ENCODE assay signal across 23 cellular contexts in the genomic region with DNA sequence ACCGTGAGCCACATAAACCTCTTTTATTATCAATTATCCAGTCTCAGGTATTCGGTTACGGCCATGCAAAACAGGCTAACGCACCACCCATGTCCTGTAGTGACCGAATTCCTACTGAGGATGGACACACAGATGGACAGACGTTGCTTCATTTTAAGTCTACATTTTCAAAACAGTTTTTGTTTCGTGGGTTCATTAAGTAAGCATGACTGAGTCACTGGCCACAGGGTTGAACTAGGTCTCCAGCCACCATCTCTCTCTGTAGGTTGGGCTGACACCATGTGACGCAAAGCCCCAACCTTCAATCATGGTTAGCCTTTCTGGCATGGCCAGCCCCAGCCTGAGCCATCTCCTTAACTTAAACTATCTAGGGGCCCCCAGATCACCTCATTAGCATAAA.
DNase-seq lines count a peak whose midpoint lies in the region; ATAC-seq, FAIRE-seq and TF ChIP-seq lines count a peak whose summit lies in the region.
"Had no signal": no experiment of that assay in that cellular context is flagged by ENCODE, and none has a peak within 500 bp of the region (broad histone marks: within the 10 kb centered on the region; RNA-seq: fewer than 3 reads in every experiment).

No MANE protein-coding gene starts in this region.

- peaks cover 9% of the 10 kb centered on the region for H3K27me3 Mint-ChIP-seq in astrocyte (ENCODE audit: low read depth, unreplicated experiment)
- H3K27me3 Mint-ChIP-seq: activated naive CD4-positive, alpha-beta T cell treated with anti-CD3 and anti-CD28 coated beads, Interleukin-2, amount 50 U/mL, for 24 hours had no signal

- H3F3A ChIP-seq in GM23248 (ENCODE audit: insufficient read depth): no peaks in the 10 kb centered on the region

- H3K27me3 ChIP-seq in AG04450 (ENCODE audit: control insufficient read depth, insufficient read depth, low read length): peaks cover 43% of the 10 kb centered on the region
- H3K27me3 ChIP-seq in GM23248 (replicated peaks; ENCODE audit: insufficient read depth): no peaks in the 10 kb centered on the region
- peaks cover 9% of the 10 kb centered on the region for H3K27me3 ChIP-seq in astrocyte (ENCODE audit: insufficient read depth, low read length)
- peaks cover 14% of the 10 kb centered on the region for H3K27me3 ChIP-seq in kidney epithelial cell (ENCODE audit: control insufficient read depth, insufficient read depth, low read length)

- H3K4me3 ChIP-seq in AG04450 (ENCODE audit: low read depth, low read length): no peak overlapping the region
- H3K4me3 ChIP-seq in GM23248: no peak overlapping the region
- H3K4me3 ChIP-seq in astrocyte (ENCODE audit: insufficient read depth, low read depth, low read length): no peak overlapping the region
- H3K4me3 ChIP-seq in kidney epithelial cell (ENCODE audit: low read depth, low read length): no peak overlapping the region
- H3K4me3 ChIP-seq: left ventricle myocardium inferior had no signal

- H3K27ac ChIP-seq in AG04450 (ENCODE audit: low read depth, low read length) (no peak overlapping the region), GM23248 (no peak overlapping the region), astrocyte (ENCODE audit: low read depth, low read length) (no peak overlapping the region)
- H3K27ac ChIP-seq: foreskin keratinocyte, left ventricle myocardium inferior, parathyroid adenoma had no signal

- ATAC-seq in HG03175 (IDR thresholded peaks at IDR 0.05; ENCODE audit: unreplicated experiment): no peak
- no peak for ATAC-seq in GM18498 (IDR thresholded peaks at IDR 0.05; ENCODE audit: unreplicated experiment)
- ATAC-seq in GM21723 (IDR thresholded peaks at IDR 0.05; ENCODE audit: unreplicated experiment): no peak
- ATAC-seq: foreskin keratinocyte had no signal

- no peak for FAIRE-seq in astrocyte (lab: Jason Lieb, UNC)
- no peak for FAIRE-seq in H54 (lab: Jason Lieb, UNC)
- FAIRE-seq: TTC549 had no signal

- H3K36me3 Mint-ChIP-seq in astrocyte (ENCODE audit: low read depth, unreplicated experiment): no peaks in the 10 kb centered on the region
- H3K36me3 Mint-ChIP-seq: activated naive CD4-positive, alpha-beta T cell treated with anti-CD3 and anti-CD28 coated beads, Interleukin-2, amount 50 U/mL, for 24 hours had no signal

- 81 to 84% methylated on average over 8 of the region's 8 CpGs for WGBS in GM23248 (ENCODE audit: low coverage in 1 of 2, low lambda C conversion rate in 2 of 2, missing lambda C conversion rate in 2 of 2), 2 experiments

- no peaks in the 10 kb centered on the region for H3K79me2 ChIP-seq in GM23248 (ENCODE audit: insufficient read depth)
- no peaks in the 10 kb centered on the region for H3K79me2 ChIP-seq in astrocyte (ENCODE audit: insufficient read depth, low read length)
- H3K79me2 ChIP-seq: parathyroid adenoma had no signal

- H2AFZ ChIP-seq in GM23248 (no peak overlapping the region), astrocyte (ENCODE audit: low read depth, low read length) (no peak overlapping the region)
- H2AFZ ChIP-seq: parathyroid adenoma had no signal

- TF ChIP-seq CTCF in AG04450 (IDR thresholded peaks at IDR 0.05; ENCODE audit: low read depth, low read length) (no peak), astrocyte (IDR thresholded peaks at IDR 0.05; ENCODE audit: insufficient read depth, low read depth, low read length) (no peak), kidney epithelial cell (IDR thresholded peaks at IDR 0.05; ENCODE audit: insufficient read depth, low read length, poor library complexity, severe bottlenecking) (no peak)

- H3K9me3 ChIP-seq in AG04450 (ENCODE audit: control insufficient read depth, insufficient read depth, low read length): no peaks in the 10 kb centered on the region; the same call in 1 of the 2 replicates
- H3K9me3 ChIP-seq in GM23248 (ENCODE audit: low read depth): no peaks in the 10 kb centered on the region
- no peaks in the 10 kb centered on the region for H3K9me3 ChIP-seq in astrocyte (ENCODE audit: insufficient read depth, low read depth, low read length)
- H3K9me3 ChIP-seq: left ventricle myocardium inferior had no signal

- H3K9ac ChIP-seq in GM23248: no peak overlapping the region
- no peak overlapping the region for H3K9ac ChIP-seq in astrocyte (ENCODE audit: low read length)
- H3K9ac ChIP-seq: parathyroid adenoma had no signal

- H3K36me3 ChIP-seq in GM23248 (ENCODE audit: low read depth): no peaks in the 10 kb centered on the region
- H3K36me3 ChIP-seq in astrocyte (ENCODE audit: insufficient read depth, low read length): no peaks in the 10 kb centered on the region
- H3K36me3 ChIP-seq in kidney epithelial cell (ENCODE audit: control insufficient read depth, insufficient read depth, low read length): no peaks in the 10 kb centered on the region
- H3K36me3 ChIP-seq: left ventricle myocardium inferior had no signal

- H4K20me1 ChIP-seq in GM23248 (ENCODE audit: insufficient read depth) (no peaks in the 10 kb centered on the region), astrocyte (ENCODE audit: insufficient read depth, low read length) (no peaks in the 10 kb centered on the region)

- H3K9me3 Mint-ChIP-seq in astrocyte (ENCODE audit: unreplicated experiment): peaks cover 2% of the 10 kb centered on the region
- H3K9me3 Mint-ChIP-seq: activated naive CD4-positive, alpha-beta T cell treated with anti-CD3 and anti-CD28 coated beads, Interleukin-2, amount 50 U/mL, for 24 hours had no signal

- no peak for TF ChIP-seq POLR2A in H54 (IDR thresholded peaks at IDR 0.05; ENCODE audit: low read depth, low read length)

- CTCF ChIA-PET in AG04450 (lab: Charles Lee): no interaction called here

- H3K4me1 ChIP-seq in GM23248 (ENCODE audit: insufficient read depth) (no peaks in the 10 kb centered on the region), astrocyte (ENCODE audit: insufficient read depth, low read length) (peaks cover 5% of the 10 kb centered on the region)
- H3K4me1 ChIP-seq: foreskin keratinocyte, left ventricle myocardium inferior had no signal

- no peak overlapping the region for H3K27ac Mint-ChIP-seq in astrocyte (ENCODE audit: unreplicated experiment)
- H3K27ac Mint-ChIP-seq: activated naive CD4-positive, alpha-beta T cell treated with anti-CD3 and anti-CD28 coated beads, Interleukin-2, amount 50 U/mL, for 24 hours had no signal

- DNase-seq in AG04450 (ENCODE audit: low read depth, low spot score): peak; percentile 16
- peak; percentile 42 for DNase-seq in GM23248
- DNase-seq in astrocyte (ENCODE audit: low read depth): peak; percentile 65
- peak; percentile 7 for DNase-seq in kidney epithelial cell (ENCODE audit: low read depth)
- no peak for DNase-seq in H54 (ENCODE audit: insufficient read length, low spot score)
- DNase-seq: ACHN; activated CD4-positive, alpha-beta T cell treated with anti-CD3 and anti-CD28 coated beads, Interleukin-2, amount 50 U/mL, for 1 hour; activated T-cell treated with anti-CD3 and anti-CD28 coated beads for 4 hours; caudate nucleus; effector memory CD4-positive, alpha-beta T cell; foreskin keratinocyte; GF-D8; left ventricle myocardium inferior; NCI-H1105; NCI-H82; stimulated activated CD4-positive, alpha-beta T cell treated with anti-CD3 and anti-CD28 coated beads, Interleukin-12 subunit alpha, Interleukin-12 subunit beta, amount 100 ng/mL, for 4 hours; stimulated activated naive CD4-positive, alpha-beta T cell had no signal

- H3K4me2 ChIP-seq in GM23248 (ENCODE audit: unreplicated experiment): no peak overlapping the region
- H3K4me2 ChIP-seq in astrocyte (ENCODE audit: low read length): no peak overlapping the region

- POLR2A ChIA-PET in AG04450 (lab: Yijun Ruan, JAX): no interaction called here

- H3K9me2 ChIP-seq in GM23248 (ENCODE audit: insufficient read depth): no peaks in the 10 kb centered on the region

- H3K4me3 Mint-ChIP-seq in astrocyte (ENCODE audit: unreplicated experiment): no peak overlapping the region
- H3K4me3 Mint-ChIP-seq: activated naive CD4-positive, alpha-beta T cell treated with anti-CD3 and anti-CD28 coated beads, Interleukin-2, amount 50 U/mL, for 24 hours had no signal

- in situ Hi-C loops in GM23248 (cut with MboI): no loop called here

- H3K4me1 Mint-ChIP-seq in astrocyte (ENCODE audit: low read depth, unreplicated experiment): peaks cover 7% of the 10 kb centered on the region
- H3K4me1 Mint-ChIP-seq: activated naive CD4-positive, alpha-beta T cell treated with anti-CD3 and anti-CD28 coated beads, Interleukin-2, amount 50 U/mL, for 24 hours had no signal
